ENCODE assay signal across 23 cellular contexts in genomic region chr11:1534682-1535081, GRCh38. TPM values are rescaled to one million over a fixed set of nuclear protein-coding genes. Genes with fewer than 3 reads are reported as not detected.
DNase-seq lines count a peak whose midpoint lies in the region; ATAC-seq, FAIRE-seq and TF ChIP-seq lines count a peak whose summit lies in the region.
"Had no signal": no experiment of that assay in that cellular context is flagged by ENCODE, and none has a peak within 500 bp of the region (broad histone marks: within the 10 kb centered on the region; RNA-seq: fewer than 3 reads in every experiment).

No MANE protein-coding gene starts in this region.

- H3K4me3 ChIP-seq in GM23248 (no peak overlapping the region), astrocyte (ENCODE audit: insufficient read depth, low read depth, low read length) (no peak overlapping the region), right atrium auricular region (no peak overlapping the region), mucosa of descending colon (no peak overlapping the region)
- H3K4me3 ChIP-seq: stomach, upper lobe of right lung had no signal

- H3K4me2 ChIP-seq in GM23248 (ENCODE audit: unreplicated experiment) (no peak overlapping the region), astrocyte (ENCODE audit: low read length) (peak overlapping the region; percentile 35)

- H3K27ac Mint-ChIP-seq in astrocyte (ENCODE audit: unreplicated experiment): no peak overlapping the region
- H3K27ac Mint-ChIP-seq in stimulated activated effector memory CD8-positive, alpha-beta T cell treated with anti-CD3 and anti-CD28 coated beads, Interleukin-12 subunit alpha, Interleukin-12 subunit beta, amount 100 ng/mL, for 72 hours: peak overlapping the region; percentile 50
- H3K27ac Mint-ChIP-seq: activated CD4-positive, alpha-beta T cell treated with anti-CD3 and anti-CD28 coated beads for 36 hours; activated CD8-positive, alpha-beta memory T cell treated with anti-CD3 and anti-CD28 coated beads, Interleukin-2, amount 10 ng/mL, durations not matched to agents 7 days and 5 days; activated naive CD4-positive, alpha-beta T cell treated with anti-CD3 and anti-CD28 coated beads, Interleukin-2, amount 50 U/mL, for 72 hours; activated T-helper 1 cell treated with anti-CD3 and anti-CD28 coated beads, Interleukin-12 subunit alpha, Interleukin-12 subunit beta, Interleukin-2, Interleukin-4 antibody, amounts not matched to agents 30 ng/mL and 10 ng/mL and 1 ng/mL, durations not matched to agents 14 hours and 24 hours and 36 hours had no signal

- H3K79me2 ChIP-seq in GM23248 (ENCODE audit: insufficient read depth) (peaks cover 62% of the 10 kb centered on the region), astrocyte (ENCODE audit: insufficient read depth, low read length) (peaks cover 78% of the 10 kb centered on the region)

- no peaks in the 10 kb centered on the region for H3K36me3 ChIP-seq in GM23248 (ENCODE audit: low read depth)
- H3K36me3 ChIP-seq in astrocyte (ENCODE audit: insufficient read depth, low read length): no peaks in the 10 kb centered on the region
- H3K36me3 ChIP-seq in right atrium auricular region: no peaks in the 10 kb centered on the region
- H3K36me3 ChIP-seq in mucosa of descending colon (ENCODE audit: low read depth): no peaks in the 10 kb centered on the region

- H3K9me3 Mint-ChIP-seq in astrocyte (ENCODE audit: unreplicated experiment): no peaks in the 10 kb centered on the region
- no peaks in the 10 kb centered on the region for H3K9me3 Mint-ChIP-seq in stimulated activated effector memory CD8-positive, alpha-beta T cell treated with anti-CD3 and anti-CD28 coated beads, Interleukin-12 subunit alpha, Interleukin-12 subunit beta, amount 100 ng/mL, for 72 hours
- H3K9me3 Mint-ChIP-seq: activated naive CD4-positive, alpha-beta T cell treated with anti-CD3 and anti-CD28 coated beads, Interleukin-2, amount 50 U/mL, for 72 hours; activated T-helper 1 cell treated with anti-CD3 and anti-CD28 coated beads, Interleukin-12 subunit alpha, Interleukin-12 subunit beta, Interleukin-2, Interleukin-4 antibody, amounts not matched to agents 30 ng/mL and 10 ng/mL and 1 ng/mL, durations not matched to agents 14 hours and 24 hours and 36 hours had no signal

- H3K36me3 Mint-ChIP-seq in astrocyte (ENCODE audit: low read depth, unreplicated experiment): peaks cover 8% of the 10 kb centered on the region
- H3K36me3 Mint-ChIP-seq in stimulated activated effector memory CD8-positive, alpha-beta T cell treated with anti-CD3 and anti-CD28 coated beads, Interleukin-12 subunit alpha, Interleukin-12 subunit beta, amount 100 ng/mL, for 72 hours: peaks cover 17% of the 10 kb centered on the region
- H3K36me3 Mint-ChIP-seq: activated naive CD4-positive, alpha-beta T cell treated with anti-CD3 and anti-CD28 coated beads, Interleukin-2, amount 50 U/mL, for 72 hours had no signal

- H3K27me3 Mint-ChIP-seq in astrocyte (ENCODE audit: low read depth, unreplicated experiment): peaks cover 17% of the 10 kb centered on the region
- H3K27me3 Mint-ChIP-seq: activated CD4-positive, alpha-beta T cell treated with anti-CD3 and anti-CD28 coated beads for 36 hours had no signal

- H3K4me1 Mint-ChIP-seq in astrocyte (ENCODE audit: low read depth, unreplicated experiment): peaks cover 16% of the 10 kb centered on the region
- H3K4me1 Mint-ChIP-seq in stimulated activated effector memory CD8-positive, alpha-beta T cell treated with anti-CD3 and anti-CD28 coated beads, Interleukin-12 subunit alpha, Interleukin-12 subunit beta, amount 100 ng/mL, for 72 hours: peaks cover 46% of the 10 kb centered on the region

- 87 to 88% methylated on average over 14 of the region's 14 CpGs for WGBS in GM23248 (ENCODE audit: low coverage in 1 of 2, low lambda C conversion rate in 2 of 2, missing lambda C conversion rate in 2 of 2), 2 experiments

- in situ Hi-C loops in GM23248 (cut with MboI): no loop called here

- H3K27me3 ChIP-seq in GM23248 (replicated peaks; ENCODE audit: insufficient read depth) (peaks cover 13% of the 10 kb centered on the region; the same call in 1 of the 2 replicates), astrocyte (ENCODE audit: insufficient read depth, low read length) (peaks cover 8% of the 10 kb centered on the region), right atrium auricular region (no peaks in the 10 kb centered on the region)
- H3K27me3 ChIP-seq: stomach, upper lobe of right lung had no signal

- no peak for FAIRE-seq in astrocyte (lab: Jason Lieb, UNC)
- FAIRE-seq: colon, endometrium, kidney, TTC549 had no signal

- ATAC-seq in stimulated activated effector memory CD8-positive, alpha-beta T cell treated with anti-CD3 and anti-CD28 coated beads, Interleukin-12 subunit alpha, Interleukin-12 subunit beta, amount 100 ng/mL, for 72 hours: no peak
- no peak for ATAC-seq in mucosa of descending colon
- ATAC-seq: activated CD4-positive, alpha-beta T cell treated with anti-CD3 and anti-CD28 coated beads for 36 hours; activated CD8-positive, alpha-beta memory T cell treated with anti-CD3 and anti-CD28 coated beads, Interleukin-2, amount 10 ng/mL, durations not matched to agents 7 days and 5 days; activated naive CD4-positive, alpha-beta T cell treated with anti-CD3 and anti-CD28 coated beads, Interleukin-2, amount 50 U/mL, for 72 hours; upper lobe of right lung had no signal

- no peak overlapping the region for H3K4me3 Mint-ChIP-seq in astrocyte (ENCODE audit: unreplicated experiment)
- H3K4me3 Mint-ChIP-seq in stimulated activated effector memory CD8-positive, alpha-beta T cell treated with anti-CD3 and anti-CD28 coated beads, Interleukin-12 subunit alpha, Interleukin-12 subunit beta, amount 100 ng/mL, for 72 hours: no peak overlapping the region
- H3K4me3 Mint-ChIP-seq: activated CD4-positive, alpha-beta T cell treated with anti-CD3 and anti-CD28 coated beads for 36 hours; activated CD8-positive, alpha-beta memory T cell treated with anti-CD3 and anti-CD28 coated beads, Interleukin-2, amount 10 ng/mL, durations not matched to agents 7 days and 5 days; activated T-helper 1 cell treated with anti-CD3 and anti-CD28 coated beads, Interleukin-12 subunit alpha, Interleukin-12 subunit beta, Interleukin-2, Interleukin-4 antibody, amounts not matched to agents 30 ng/mL and 10 ng/mL and 1 ng/mL, durations not matched to agents 14 hours and 24 hours and 36 hours had no signal

- TF ChIP-seq CTCF in astrocyte (IDR thresholded peaks at IDR 0.05; ENCODE audit: insufficient read depth, low read depth, low read length) (no peak), right atrium auricular region (IDR thresholded peaks at IDR 0.05) (no peak), mucosa of descending colon (IDR thresholded peaks at IDR 0.05) (no peak)

- DNase-seq in GM23248 (peak; percentile 29), astrocyte (ENCODE audit: low read depth) (peak; percentile 67), right atrium auricular region (ENCODE audit: low spot score) (no peak), KG1 (lab: John Stamatoyannopoulos, UW) (no peak), T-helper 2 cell (no peak), mucosa of descending colon (no peak)
- no peak for DNase-seq in stimulated activated effector memory CD8-positive, alpha-beta T cell treated with anti-CD3 and anti-CD28 coated beads, Interleukin-12 subunit alpha, Interleukin-12 subunit beta, amount 100 ng/mL, for 72 hours (ENCODE audit: low spot score in 2 of 2)
- DNase-seq: activated CD4-positive, alpha-beta T cell treated with anti-CD3 and anti-CD28 coated beads for 36 hours; activated CD8-positive, alpha-beta memory T cell treated with anti-CD3 and anti-CD28 coated beads, Interleukin-2, amount 10 ng/mL, durations not matched to agents 7 days and 5 days; Calu3; kidney; NCI-H1417 treated with DMSO at 0.1 percent for 48 hours; NCI-H524; stimulated activated CD4-positive, alpha-beta T cell treated with anti-CD3 and anti-CD28 coated beads, Interleukin-4, amount 100 ng/mL, for 4 hours; stomach; upper lobe of right lung had no signal

- H2AFZ ChIP-seq in GM23248 (no peak overlapping the region), astrocyte (ENCODE audit: low read depth, low read length) (no peak overlapping the region)

- H3K9ac ChIP-seq in GM23248 (no peak overlapping the region), astrocyte (ENCODE audit: low read length) (no peak overlapping the region)

- H3F3A ChIP-seq in GM23248 (ENCODE audit: insufficient read depth): peaks cover 24% of the 10 kb centered on the region

- intact Hi-C loops in mucosa of descending colon (cut with DNase I, micrococcal nuclease): no loop called here

- no peaks in the 10 kb centered on the region for H3K9me3 ChIP-seq in GM23248 (ENCODE audit: low read depth)
- H3K9me3 ChIP-seq in astrocyte (ENCODE audit: insufficient read depth, low read depth, low read length): no peaks in the 10 kb centered on the region
- no peaks in the 10 kb centered on the region for H3K9me3 ChIP-seq in right atrium auricular region
- H3K9me3 ChIP-seq in mucosa of descending colon: no peaks in the 10 kb centered on the region
- H3K9me3 ChIP-seq: stomach, upper lobe of right lung had no signal

- H3K27ac ChIP-seq in GM23248: no peak overlapping the region
- no peak overlapping the region for H3K27ac ChIP-seq in astrocyte (ENCODE audit: low read depth, low read length)
- peak overlapping the region; percentile 60 to 67 for H3K27ac ChIP-seq in right atrium auricular region
- H3K27ac ChIP-seq: foreskin keratinocyte, upper lobe of right lung had no signal

- H4K20me1 ChIP-seq in GM23248 (ENCODE audit: insufficient read depth): peaks cover 30% of the 10 kb centered on the region; the same call in 1 of the 2 replicates
- H4K20me1 ChIP-seq in astrocyte (ENCODE audit: insufficient read depth, low read length): peaks cover 79% of the 10 kb centered on the region

- peaks cover 26% of the 10 kb centered on the region for H3K4me1 ChIP-seq in GM23248 (ENCODE audit: insufficient read depth)
- peaks cover 39% of the 10 kb centered on the region for H3K4me1 ChIP-seq in astrocyte (ENCODE audit: insufficient read depth, low read length)
- H3K4me1 ChIP-seq in right atrium auricular region: peaks cover 4 to 78% of the 10 kb centered on the region in 2 donors
- peaks cover 3% of the 10 kb centered on the region for H3K4me1 ChIP-seq in mucosa of descending colon (ENCODE audit: low read depth)

- no peaks in the 10 kb centered on the region for H3K9me2 ChIP-seq in GM23248 (ENCODE audit: insufficient read depth)

RNA-seq across cellular contexts. Expression of gene DUSP8, which starts 37.4 kb away (rescaled TPM):
- 0.11 TPM in 1 of 2 replicates, not detected in the other for total RNA-seq in GM23248 (2014; rRNA removed; shearing (Covaris generic))
- 0.05 TPM in 1 of 2 replicates, not detected in the other for polyA plus RNA-seq in GM23248 (2016; fragmentation: Nextera tagmentation; extraction: Ambion mirVana)
- total RNA-seq in astrocyte (13.8 and 14.8 TPM in 2 replicates), right atrium auricular region (10 to 100 TPM in 1 of 2 donors, 1 to 10 TPM in 1; 4.4 to 24.5 TPM), mucosa of descending colon (10 to 100 TPM; 28.2 to 31.7 (median 28.5) TPM)

RNA-seq across cellular contexts. Expression of gene MOB2, which starts 48.1 kb away (rescaled TPM):
- 22.1 and 29.3 TPM in 2 replicates for total RNA-seq in GM23248 (2014; rRNA removed; shearing (Covaris generic))
- polyA plus RNA-seq in GM23248 (2016; fragmentation: Nextera tagmentation; extraction: Ambion mirVana): 27.1 and 28.8 TPM in 2 replicates
- total RNA-seq in astrocyte (26.4 and 28.9 TPM in 2 replicates), right atrium auricular region (10 to 100 TPM; 22.0 to 27.9 TPM), mucosa of descending colon (100 to 1,000 TPM in 1 of 3 donors, 10 to 100 TPM in 2; 54.9 to 108 (median 61.5) TPM)

RNA-seq across cellular contexts. Expression of gene KRTAP5-1, which starts 50.4 kb away (rescaled TPM):
- total RNA-seq in GM23248 (2014; rRNA removed; shearing (Covaris generic)): not detected in 2 replicates
- not detected in 2 replicates for polyA plus RNA-seq in GM23248 (2016; fragmentation: Nextera tagmentation; extraction: Ambion mirVana)
- total RNA-seq in astrocyte: not detected in 2 replicates
- total RNA-seq in right atrium auricular region: not detected
- not detected for total RNA-seq in mucosa of descending colon
- total RNA-seq: activated CD4-positive, alpha-beta T cell treated with anti-CD3 and anti-CD28 coated beads for 36 hours; activated CD8-positive, alpha-beta memory T cell treated with anti-CD3 and anti-CD28 coated beads, Interleukin-2, amount 10 ng/mL, durations not matched to agents 7 days and 5 days; activated naive CD4-positive, alpha-beta T cell treated with anti-CD3 and anti-CD28 coated beads, Interleukin-2, amount 50 U/mL, for 72 hours; activated T-helper 1 cell treated with anti-CD3 and anti-CD28 coated beads, Interleukin-12 subunit alpha, Interleukin-12 subunit beta, Interleukin-2, Interleukin-4 antibody, amounts not matched to agents 30 ng/mL and 10 ng/mL and 1 ng/mL, durations not matched to agents 14 hours and 24 hours and 36 hours; Calu3; foreskin keratinocyte; kidney; stomach; upper lobe of right lung had no signal
- polyA plus RNA-seq: BJ, foreskin keratinocyte had no signal

Comparison
In these comparisons a context has a peak if more than half of its experiments do, and no peak if none do; other contexts are left out.
1. DNase-seq: peak in GM23248 (single experiment) and astrocyte (single experiment); none in right atrium auricular region (single experiment), stimulated activated effector memory CD8-positive, alpha-beta T cell treated with anti-CD3 and anti-CD28 coated beads, Interleukin-12 subunit alpha, Interleukin-12 subunit beta, amount 100 ng/mL, for 72 hours (0 of 2), KG1 (single experiment), T-helper 2 cell (0 of 5) and mucosa of descending colon (0 of 3).
2. H3K27ac ChIP-seq: peak in right atrium auricular region (2 of 2); none in GM23248 (single experiment) and astrocyte (single experiment).